In genomic region chr16:70689035-70689969, GRCh38 we compare ENCODE assay signal across 8 cellular contexts. TPM values are rescaled to one million over a fixed set of nuclear protein-coding genes. Genes with fewer than 3 reads are reported as not detected.
DNase-seq lines count a peak whose midpoint lies in the region; ATAC-seq and TF ChIP-seq lines count a peak whose summit lies in the region.
"Had no signal": no experiment of that assay in that cellular context is flagged by ENCODE, and none has a peak within 500 bp of the region (broad histone marks: within the 10 kb centered on the region; RNA-seq: fewer than 3 reads in every experiment).

No MANE protein-coding gene starts in this region.

- intact Hi-C loops in tibial artery (cut with DNase I; ENCODE audit: low total_unique reads): no loop called here

- H3K4me3 ChIP-seq in mucosa of stomach (ENCODE audit: low read length) (no peak overlapping the region), tibial artery (no peak overlapping the region)

- TF ChIP-seq CTCF in tibial artery (IDR thresholded peaks at IDR 0.05): no peak

- ATAC-seq in esophagus mucosa: peak; percentile 62
- ATAC-seq in HG03457 (IDR thresholded peaks at IDR 0.05; ENCODE audit: unreplicated experiment): no peak

- H3K9ac ChIP-seq in mucosa of stomach (ENCODE audit: low read length): peak overlapping the region; percentile 8

- in situ Hi-C loops in ACHN (cut with HindIII; ENCODE audit: low pct_ligation_motif_present, low pct_unique_long_range_greater_than_20kb, low sequenced_read_pairs): no loop called here

- no peaks in the 10 kb centered on the region for H3K9me3 ChIP-seq in mucosa of stomach (ENCODE audit: control insufficient read depth, low read length)
- H3K9me3 ChIP-seq in tibial artery: no peaks in the 10 kb centered on the region

- peaks cover 4% of the 10 kb centered on the region for H3K27me3 ChIP-seq in mucosa of stomach (ENCODE audit: control insufficient read depth, insufficient read depth, low read length)
- H3K27me3 ChIP-seq in tibial artery: no peaks in the 10 kb centered on the region

- DNase-seq in SW480 (ENCODE audit: low spot score) (peak; percentile 73), tibial artery (peak in 1 of 2 donors; percentile 86), ACHN (no peak), DMS79 (lab: John Stamatoyannopoulos, UW) (no peak)

- H3K36me3 ChIP-seq in mucosa of stomach (ENCODE audit: control insufficient read depth, insufficient read depth, low read length) (no peaks in the 10 kb centered on the region), tibial artery (no peaks in the 10 kb centered on the region)

- H3K4me1 ChIP-seq in mucosa of stomach (ENCODE audit: control insufficient read depth, insufficient read depth, low read length) (peaks cover 68% of the 10 kb centered on the region), tibial artery (peaks cover 37 to 89% (median 86%) of the 10 kb centered on the region in 4 donors)

- peak overlapping the region; percentile 99 to 100 for H3K27ac ChIP-seq in tibial artery

RNA-seq across cellular contexts. Expression of gene MTSS2, which starts 3.4 kb away (rescaled TPM):
- total RNA-seq in esophagus mucosa: 32.8 TPM

RNA-seq across cellular contexts. Expression of gene IL34, which starts 42.9 kb away (rescaled TPM):
- total RNA-seq in esophagus mucosa: 7.9 TPM
- total RNA-seq: activated T-helper 1 cell treated with anti-CD3 and anti-CD28 coated beads, Interleukin-12 subunit alpha, Interleukin-12 subunit beta, Interleukin-2, Interleukin-4 antibody, amounts not matched to agents 30 ng/mL and 10 ng/mL and 1 ng/mL, durations not matched to agents 14 hours and 24 hours and 36 hours had no signal
